18 cellular contexts compared by ENCODE assay signal in genomic region chr5:177598477-177598876, GRCh38. TPM values are rescaled to one million over a fixed set of nuclear protein-coding genes. Genes with fewer than 3 reads are reported as not detected.
DNase-seq lines count a peak whose midpoint lies in the region; ATAC-seq and TF ChIP-seq lines count a peak whose summit lies in the region.
"Had no signal": no experiment of that assay in that cellular context is flagged by ENCODE, and none has a peak within 500 bp of the region (broad histone marks: within the 10 kb centered on the region; RNA-seq: fewer than 3 reads in every experiment).

No MANE protein-coding gene starts in this region.

- H3K9me2 ChIP-seq in OCI-LY7 (ENCODE audit: insufficient read depth, low read length) = no peaks in the 10 kb centered on the region

- H3K9me3 Mint-ChIP-seq in central memory CD8-positive, alpha-beta T cell = no peaks in the 10 kb centered on the region

- no TSS peak for BruUV-seq in OCI-LY7 (replicated peaks; lab: Mats Ljungman, UMichigan)

- no peak overlapping the region for H3K27ac ChIP-seq in OCI-LY7 (ENCODE audit: low read depth, low read length, poor library complexity, severe bottlenecking)
- H3K27ac ChIP-seq: ascending aorta, SJSA1 had no signal

- no peak overlapping the region for H3K4me2 ChIP-seq in OCI-LY7 (ENCODE audit: low read length)

- H3K27ac Mint-ChIP-seq in central memory CD8-positive, alpha-beta T cell (ENCODE audit: low read depth) = peak overlapping the region; percentile 96

- H3K4me1 ChIP-seq in OCI-LY7 (ENCODE audit: insufficient read depth, low read length, poor library complexity, severe bottlenecking) = peaks cover 18% of the 10 kb centered on the region

- H3K4me3 ChIP-seq in OCI-LY7 (ENCODE audit: low read depth, low read length, poor library complexity, severe bottlenecking) = no peak overlapping the region

- H3K79me2 ChIP-seq in OCI-LY7 (ENCODE audit: insufficient read depth, low read depth, low read length) = peaks cover 13% of the 10 kb centered on the region; the same call in 1 of the 2 replicates

- H3K4me1 Mint-ChIP-seq in central memory CD8-positive, alpha-beta T cell = peaks cover 42% of the 10 kb centered on the region

- H3K36me3 Mint-ChIP-seq in central memory CD8-positive, alpha-beta T cell (ENCODE audit: insufficient read depth) = peaks cover 25% of the 10 kb centered on the region

- POLR2A ChIA-PET in OCI-LY7 (lab: Charles Lee) = interaction anchor here (0.6 kb wide), 1 partner anchor 21 kb away, joined by 5 read pairs; no protein-coding TSS in a partner anchor

- CTCF ChIA-PET in OCI-LY7 (lab: Charles Lee; ENCODE audit: unreplicated experiment) = no interaction called here

- intact Hi-C loops in sciatic nerve (cut with DNase I) = no loop called here
- intact Hi-C loops in OCI-LY7 (cut with micrococcal nuclease; ENCODE audit: unreplicated experiment) = loop anchor here (10.0 kb wide), 2 partner anchors 194 to 466 kb away; partner anchors contain the start of genes F12 and PFN3

- no peaks in the 10 kb centered on the region for H3K9me3 ChIP-seq in OCI-LY7 (ENCODE audit: low read length)
- H3K9me3 ChIP-seq: ascending aorta, SJSA1 had no signal

- no peaks in the 10 kb centered on the region for H4K20me1 ChIP-seq in OCI-LY7 (ENCODE audit: insufficient read depth, low read length)

- no peaks in the 10 kb centered on the region for H3K27me3 Mint-ChIP-seq in central memory CD8-positive, alpha-beta T cell

- DNase-seq in activated CD8-positive, alpha-beta memory T cell treated with anti-CD3 and anti-CD28 coated beads for 24 hours = peak; percentile 42
- DNase-seq in activated CD8-positive, alpha-beta memory T cell treated with anti-CD3 and anti-CD28 coated beads, Interleukin-2, amount 50 U/mL, for 4 hours = no peak
- DNase-seq in RKO (ENCODE audit: low spot score) = peak; percentile 23
- DNase-seq in central memory CD8-positive, alpha-beta T cell (ENCODE audit: low spot score in 2 of 2) = no peak
- DNase-seq in sciatic nerve (ENCODE audit: low spot score) = peak; percentile 19
- no peak for DNase-seq in OCI-LY7 (ENCODE audit: low spot score)
- no peak for DNase-seq in pons (ENCODE audit: low spot score)
- no peak for DNase-seq in NCI-H82 treated with DMSO at 0.1 percent for 48 hours (lab: John Stamatoyannopoulos, UW; ENCODE audit: unreplicated experiment)
- DNase-seq: activated CD4-positive, alpha-beta T cell treated with anti-CD3 and anti-CD28 coated beads for 4 hours; DND-41; effector CD4-positive, alpha-beta T cell; left cardiac atrium; NCI-H146; NCI-H526 treated with DMSO at 0.1 percent for 48 hours; stimulated activated CD4-positive, alpha-beta T cell treated with anti-CD3 and anti-CD28 coated beads, Interleukin-15, amount 100 ng/mL, for 24 hours; stimulated activated CD8-positive, alpha-beta memory T cell treated with anti-CD3 and anti-CD28 coated beads, Interleukin-4, amount 100 ng/mL, for 48 hours had no signal

- peaks cover 36% of the 10 kb centered on the region for H3K36me3 ChIP-seq in OCI-LY7 (ENCODE audit: insufficient read depth, low read length)

- ATAC-seq in central memory CD8-positive, alpha-beta T cell (replicated peaks; ENCODE audit: extremely low read depth, poor library complexity, severe bottlenecking) = no peak
- ATAC-seq in sciatic nerve = no peak

- peak overlapping the region; percentile 89 for H3K4me3 Mint-ChIP-seq in central memory CD8-positive, alpha-beta T cell

- H2AFZ ChIP-seq in OCI-LY7 (ENCODE audit: low read length) = no peak overlapping the region

- TF ChIP-seq CTCF in OCI-LY7 (conservative IDR thresholded peaks at IDR 0.05; ENCODE audit: low read length) = no peak

RNA-seq across cellular contexts. Expression of gene B4GALT7, which starts 1.5 kb away (rescaled TPM):
- 16.5 TPM for total RNA-seq in sciatic nerve
- total RNA-seq in OCI-LY7 (2014; rRNA removed; shearing (Covaris generic)) = 19.8 and 24.9 TPM in 2 replicates
- total RNA-seq in OCI-LY7 (2022) = 33.7 and 38.5 TPM in 2 replicates

RNA-seq across cellular contexts. Expression of gene TMED9, which starts 6.5 kb away (rescaled TPM):
- total RNA-seq in sciatic nerve (81.0 TPM), OCI-LY7 (2022) (125 and 134 TPM in 2 replicates)
- 67.6 and 89.7 TPM in 2 replicates for total RNA-seq in OCI-LY7 (2014; rRNA removed; shearing (Covaris generic))

RNA-seq across cellular contexts. Expression of gene FAM193B, which starts 44.1 kb away (rescaled TPM):
- total RNA-seq in sciatic nerve = 113 TPM
- 63.2 and 92.8 TPM in 2 replicates for total RNA-seq in OCI-LY7 (2014; rRNA removed; shearing (Covaris generic))
- total RNA-seq in OCI-LY7 (2022) = 104 and 113 TPM in 2 replicates

Comparison
In these comparisons a context has a peak if more than half of its experiments do, and no peak if none do; other contexts are left out.
1. DNase-seq: peak in activated CD8-positive, alpha-beta memory T cell treated with anti-CD3 and anti-CD28 coated beads for 24 hours (single experiment), RKO (single experiment) and sciatic nerve (single experiment); none in activated CD8-positive, alpha-beta memory T cell treated with anti-CD3 and anti-CD28 coated beads, Interleukin-2, amount 50 U/mL, for 4 hours (single experiment), central memory CD8-positive, alpha-beta T cell (0 of 2), OCI-LY7 (single experiment), pons (single experiment) and NCI-H82 treated with DMSO at 0.1 percent for 48 hours (single experiment).